7 cellular contexts compared by ENCODE assay signal in the genomic region with DNA sequence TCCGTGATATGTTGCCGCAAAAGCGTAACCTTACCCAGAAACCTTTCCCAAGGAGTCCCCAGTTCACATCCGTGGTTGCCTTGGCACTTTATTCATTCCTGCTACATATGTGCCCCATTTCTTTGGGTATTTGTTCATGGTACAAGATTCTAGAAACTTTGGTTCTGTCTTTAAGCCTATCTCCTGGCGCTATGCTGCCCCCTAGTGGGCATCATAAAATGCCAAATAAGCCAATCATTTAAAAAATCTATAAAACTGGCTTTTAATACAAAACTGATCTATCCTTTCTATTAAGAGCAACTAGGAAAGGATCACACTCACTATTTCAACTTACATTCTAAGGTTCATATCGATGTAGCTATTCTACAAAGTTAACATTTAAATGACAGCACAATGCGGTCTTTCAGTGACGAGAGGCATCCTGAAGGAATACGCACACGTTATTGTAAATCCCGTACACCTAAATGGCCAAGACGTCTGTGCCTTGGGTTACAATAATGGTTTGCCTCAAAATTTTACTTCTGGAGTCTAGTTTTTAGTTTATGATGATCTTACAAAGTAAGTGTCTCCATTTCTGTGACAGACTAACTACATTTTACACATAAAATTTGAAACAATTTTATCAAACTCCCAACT. TPM values are rescaled to one million over a fixed set of nuclear protein-coding genes. Genes with fewer than 3 reads are reported as not detected.
DNase-seq lines count a peak whose midpoint lies in the region; ATAC-seq and TF ChIP-seq lines count a peak whose summit lies in the region.

No MANE protein-coding gene starts in this region.

- no peak for ATAC-seq in memory B cell (ENCODE audit: low read depth)

- peaks cover 32% of the 10 kb centered on the region for H3K27me3 Mint-ChIP-seq in chondrocyte (ENCODE audit: low read depth)
- H3K27me3 Mint-ChIP-seq in memory B cell: no peaks in the 10 kb centered on the region

- no peaks in the 10 kb centered on the region for H3K9me3 Mint-ChIP-seq in chondrocyte (ENCODE audit: low read depth)
- no peaks in the 10 kb centered on the region for H3K9me3 Mint-ChIP-seq in memory B cell

- H3K36me3 ChIP-seq in WERI-Rb-1: no peaks in the 10 kb centered on the region
- no peaks in the 10 kb centered on the region for H3K36me3 ChIP-seq in MG63

- no peak overlapping the region for H3K27ac ChIP-seq in WERI-Rb-1

- H3K9me3 ChIP-seq in WERI-Rb-1 (ENCODE audit: severe bottlenecking) (no peaks in the 10 kb centered on the region), MG63 (no peaks in the 10 kb centered on the region)

- H3K27me3 ChIP-seq in WERI-Rb-1 (ENCODE audit: insufficient read depth, low read depth, severe bottlenecking) (no peaks in the 10 kb centered on the region), MG63 (peaks cover 12% of the 10 kb centered on the region)

- TF ChIP-seq CTCF in LNCAP (IDR thresholded peaks at IDR 0.05) (peak; percentile 80), WERI-Rb-1 (IDR thresholded peaks at IDR 0.05; ENCODE audit: low read depth, low read length) (peak; percentile 46), chondrocyte (IDR thresholded peaks at IDR 0.05) (peak; percentile 97)

- H3K4me3 Mint-ChIP-seq in chondrocyte (ENCODE audit: unreplicated experiment): no peak overlapping the region
- H3K4me3 Mint-ChIP-seq in memory B cell: no peak overlapping the region

- H3K36me3 Mint-ChIP-seq in chondrocyte (ENCODE audit: low read depth) (no peaks in the 10 kb centered on the region), memory B cell (no peaks in the 10 kb centered on the region)

- H3K4me1 Mint-ChIP-seq in chondrocyte (ENCODE audit: low read depth) (no peaks in the 10 kb centered on the region), memory B cell (no peaks in the 10 kb centered on the region)

- H3K27ac Mint-ChIP-seq in chondrocyte (ENCODE audit: unreplicated experiment): no peak overlapping the region
- no peak overlapping the region for H3K27ac Mint-ChIP-seq in memory B cell

- H3K4me3 ChIP-seq in WERI-Rb-1 (ENCODE audit: low read depth, low read length) (no peak overlapping the region), MG63 (no peak overlapping the region)

- DNase-seq in GM03348 (ENCODE audit: low spot score) (peak; percentile 68), WERI-Rb-1 (peak; percentile 52), chondrocyte (ENCODE audit: low spot score) (no peak), memory B cell (ENCODE audit: low spot score in 2 of 2) (peak; percentile 49 to 56), MG63 (no peak)
- peak; percentile 32 for DNase-seq in stimulated activated CD8-positive, alpha-beta memory T cell treated with anti-CD3 and anti-CD28 coated beads, Interleukin-7, amount 100 ng/mL, for 24 hours (ENCODE audit: low read depth)

RNA-seq across cellular contexts. Expression of a gene that starts 16.2 kb away (rescaled TPM):
- total RNA-seq in chondrocyte: not detected in 3 replicates
- total RNA-seq in MG63 (2014; rRNA removed; shearing (Covaris generic); ENCODE audit: low replicate concordance): not detected in 2 replicates

RNA-seq across cellular contexts. Expression of a gene that starts 47.7 kb away (rescaled TPM):
- 0.05 TPM in 1 of 3 replicates, not detected in the others for total RNA-seq in chondrocyte
- total RNA-seq in MG63 (2014; rRNA removed; shearing (Covaris generic); ENCODE audit: low replicate concordance): not detected in 2 replicates

Comparison
In these comparisons a context has a peak if more than half of its experiments do, and no peak if none do; other contexts are left out.
1. DNase-seq: peak in GM03348 (single experiment), WERI-Rb-1 (single experiment), memory B cell (2 of 2) and stimulated activated CD8-positive, alpha-beta memory T cell treated with anti-CD3 and anti-CD28 coated beads, Interleukin-7, amount 100 ng/mL, for 24 hours (single experiment); none in chondrocyte (single experiment) and MG63 (single experiment).
2. CTCF ChIP-seq: peak in every context shown above with its lines; median percentile 97 in chondrocyte; 80 in LNCAP; 46 in WERI-Rb-1.